ENCODE assay signal across 20 cellular contexts in the genomic region with DNA sequence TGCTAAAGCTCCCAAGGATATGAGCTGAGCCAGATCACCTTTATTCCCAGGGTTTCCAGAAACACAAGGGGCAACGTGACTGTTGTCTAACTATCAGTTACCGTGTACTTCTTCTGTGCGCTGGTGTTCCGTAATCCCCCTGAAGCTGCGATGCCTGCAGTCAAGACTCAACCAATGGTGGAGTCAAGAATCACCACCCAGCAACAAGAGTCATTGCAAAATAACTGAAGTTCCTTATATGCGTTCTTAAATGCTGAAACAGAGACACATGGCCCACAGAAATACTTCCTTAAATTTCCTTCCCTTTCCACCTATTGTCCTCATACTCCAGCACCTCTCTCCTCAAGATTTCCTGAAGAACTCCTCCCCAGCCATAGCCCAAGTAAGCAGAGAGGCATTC.
DNase-seq lines count a peak whose midpoint lies in the region; ATAC-seq and TF ChIP-seq lines count a peak whose summit lies in the region.
"Had no signal": no experiment of that assay in that cellular context is flagged by ENCODE, and none has a peak within 500 bp of the region (broad histone marks: within the 10 kb centered on the region; RNA-seq: fewer than 3 reads in every experiment).

No MANE protein-coding gene starts in this region.

- H3K36me3 Mint-ChIP-seq in neural crest cell (ENCODE audit: low read depth): no peaks in the 10 kb centered on the region
- H3K36me3 Mint-ChIP-seq: activated CD8-positive, alpha-beta memory T cell treated with anti-CD3 and anti-CD28 coated beads, Interleukin-2, amount 10 ng/mL, durations not matched to agents 7 days and 5 days; natural killer cell had no signal

- no peak overlapping the region for H3K4me3 Mint-ChIP-seq in neural crest cell
- H3K4me3 Mint-ChIP-seq: activated CD8-positive, alpha-beta memory T cell treated with anti-CD3 and anti-CD28 coated beads, Interleukin-2, amount 10 ng/mL, durations not matched to agents 7 days and 5 days; activated T-helper 17 cell treated with anti-CD3 and anti-CD28 coated beads, Interleukin-2, amount 50 U/mL, for 72 hours; CD8-positive, alpha-beta memory T cell; natural killer cell had no signal

- H3K4me1 ChIP-seq in BLaER1 treated with 17β-estradiol and CSF1 and Interleukin-3, amounts not matched to agents 10 nM and 100 nM: peaks cover 18 to 39% (median 27%) of the 10 kb centered on the region in 10 experiments
- H3K4me1 ChIP-seq: prostate gland had no signal

- no peaks in the 10 kb centered on the region for H3K36me3 ChIP-seq in BLaER1 treated with 17β-estradiol and CSF1 and Interleukin-3, amounts not matched to agents 10 nM and 100 nM
- H3K36me3 ChIP-seq: brain microvascular endothelial cell, Peyer's patch, prostate gland, vagina had no signal

- H3K4me1 Mint-ChIP-seq in neural crest cell: peaks cover 40% of the 10 kb centered on the region
- H3K4me1 Mint-ChIP-seq: activated T-helper 17 cell treated with anti-CD3 and anti-CD28 coated beads, Interleukin-2, amount 50 U/mL, for 72 hours had no signal

- H3K27ac ChIP-seq in BLaER1 treated with 17β-estradiol and CSF1 and Interleukin-3, amounts not matched to agents 10 nM and 100 nM: peak overlapping the region in 4 of 11 experiments; percentile 22 to 58 (median 48); a peak in 7 of 22 replicates
- H3K27ac ChIP-seq: brain microvascular endothelial cell, Peyer's patch, prostate gland, vagina had no signal

- DNase-seq in KG1 (lab: John Stamatoyannopoulos, UW) (peak; percentile 18), SKM-1 (lab: John Stamatoyannopoulos, UW; ENCODE audit: unreplicated experiment) (peak; percentile 97), neural crest cell (ENCODE audit: low read depth, low spot score) (no peak)
- DNase-seq in activated effector memory CD4-positive, alpha-beta T cell treated with Interleukin-2 at 50 U/mL for 16 hours: no peak
- no peak for DNase-seq in stimulated activated CD4-positive, alpha-beta T cell treated with anti-CD3 and anti-CD28 coated beads, Interleukin-15, amount 100 ng/mL, for 24 hours
- DNase-seq: activated CD8-positive, alpha-beta memory T cell treated with anti-CD3 and anti-CD28 coated beads, Interleukin-2, amount 10 ng/mL, durations not matched to agents 7 days and 5 days; brain microvascular endothelial cell; CD8-positive, alpha-beta memory T cell; hypothalamus; natural killer cell; NCI-H748 treated with DMSO at 0.1 percent for 48 hours; Peyer's patch; small intestine; stimulated activated CD4-positive, alpha-beta T cell treated with anti-CD3 and anti-CD28 coated beads, Interleukin-4, amount 100 ng/mL, for 4 hours had no signal

- H3K4me2 ChIP-seq in BLaER1 treated with 17β-estradiol and CSF1 and Interleukin-3, amounts not matched to agents 10 nM and 100 nM: peak overlapping the region in 6 of 11 experiments; percentile 17 to 80 (median 54); a peak in 11 of 22 replicates

- H4K20me1 ChIP-seq in BLaER1 treated with 17β-estradiol and CSF1 and Interleukin-3, amounts not matched to agents 10 nM and 100 nM: no peaks in the 10 kb centered on the region

- no peaks in the 10 kb centered on the region for H3K9me3 Mint-ChIP-seq in neural crest cell
- H3K9me3 Mint-ChIP-seq: activated T-helper 17 cell treated with anti-CD3 and anti-CD28 coated beads, Interleukin-2, amount 50 U/mL, for 72 hours; CD8-positive, alpha-beta memory T cell; natural killer cell had no signal

- H3K4me3 ChIP-seq in BLaER1 treated with 17β-estradiol and CSF1 and Interleukin-3, amounts not matched to agents 10 nM and 100 nM: no peak overlapping the region
- H3K4me3 ChIP-seq: Peyer's patch, prostate gland, vagina had no signal

- H3K9me3 ChIP-seq in BLaER1 treated with 17β-estradiol and CSF1 and Interleukin-3, amounts not matched to agents 10 nM and 100 nM (replicated peaks in 1 of 11): no peaks in the 10 kb centered on the region
- H3K9me3 ChIP-seq: Peyer's patch, prostate gland, vagina had no signal

- H3K27ac Mint-ChIP-seq in neural crest cell (ENCODE audit: unreplicated experiment): peak overlapping the region; percentile 65
- H3K27ac Mint-ChIP-seq: activated CD8-positive, alpha-beta memory T cell treated with anti-CD3 and anti-CD28 coated beads, Interleukin-2, amount 10 ng/mL, durations not matched to agents 7 days and 5 days; activated T-helper 17 cell treated with anti-CD3 and anti-CD28 coated beads, Interleukin-2, amount 50 U/mL, for 72 hours; CD8-positive, alpha-beta memory T cell; natural killer cell had no signal

- ATAC-seq in GM21526 (IDR thresholded peaks at IDR 0.05; ENCODE audit: low FRiP score, unreplicated experiment) (no peak), GM18517 (IDR thresholded peaks at IDR 0.05; ENCODE audit: unreplicated experiment) (no peak)
- ATAC-seq: activated CD8-positive, alpha-beta memory T cell treated with anti-CD3 and anti-CD28 coated beads, Interleukin-2, amount 10 ng/mL, durations not matched to agents 7 days and 5 days; activated T-helper 17 cell treated with anti-CD3 and anti-CD28 coated beads, Interleukin-2, amount 50 U/mL, for 72 hours; natural killer cell had no signal

- H3K9ac ChIP-seq in BLaER1 treated with 17β-estradiol and CSF1 and Interleukin-3, amounts not matched to agents 10 nM and 100 nM: no peak overlapping the region; a peak in 1 of 22 replicates

- H3K27me3 Mint-ChIP-seq in neural crest cell (ENCODE audit: low read depth): no peaks in the 10 kb centered on the region

- TF ChIP-seq CTCF in neural crest cell (conservative IDR thresholded peaks at IDR 0.05): no peak

- no peaks in the 10 kb centered on the region for H3K27me3 ChIP-seq in BLaER1 treated with 17β-estradiol and CSF1 and Interleukin-3, amounts not matched to agents 10 nM and 100 nM
- H3K27me3 ChIP-seq: brain microvascular endothelial cell, Peyer's patch, vagina had no signal

Comparison
In these comparisons a context has a peak if more than half of its experiments do, and no peak if none do; other contexts are left out.
1. DNase-seq: peak in KG1 (single experiment) and SKM-1 (single experiment); none in neural crest cell (single experiment), activated effector memory CD4-positive, alpha-beta T cell treated with Interleukin-2 at 50 U/mL for 16 hours (single experiment) and stimulated activated CD4-positive, alpha-beta T cell treated with anti-CD3 and anti-CD28 coated beads, Interleukin-15, amount 100 ng/mL, for 24 hours (single experiment).